Comparison of ENCODE assay signal across 12 cellular contexts in the genomic region with DNA sequence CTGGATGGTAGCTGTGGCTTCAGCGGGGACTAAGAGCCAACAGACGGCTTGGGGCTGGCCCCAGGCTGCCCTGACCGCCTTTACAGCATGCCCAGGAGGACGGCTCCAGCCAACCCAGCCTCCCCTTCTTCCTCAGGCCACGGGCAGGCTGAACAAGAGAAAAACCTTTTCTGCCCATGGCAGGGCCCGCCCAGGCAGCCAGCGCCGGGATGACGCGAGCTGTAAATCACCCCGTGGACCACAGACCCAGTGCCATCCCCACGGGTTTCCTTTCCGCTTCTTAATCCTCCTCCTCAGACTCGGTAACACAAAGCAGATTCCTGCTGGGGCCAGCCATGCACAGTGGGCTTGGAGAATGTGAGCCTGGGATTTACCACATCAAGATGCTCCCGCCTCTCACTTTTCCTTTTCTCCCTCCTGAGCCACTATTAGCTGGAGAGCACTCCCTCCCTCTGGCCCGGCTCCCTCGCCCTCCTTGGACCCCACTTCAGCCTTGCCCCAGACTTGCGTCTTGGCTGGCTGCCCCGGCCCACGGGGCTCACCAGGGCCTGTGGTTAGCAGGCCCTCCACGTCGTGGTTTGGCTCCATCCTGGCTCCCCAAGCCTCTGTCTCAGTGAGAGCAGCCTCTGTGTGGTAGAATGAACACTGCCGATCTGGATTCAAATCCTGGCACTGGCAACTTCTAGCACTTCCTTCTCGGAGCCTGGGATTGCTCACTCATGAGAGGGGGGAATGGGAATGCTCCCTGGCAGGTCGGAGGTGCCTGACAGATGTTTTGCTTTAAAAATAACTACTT. TPM values are rescaled to one million over a fixed set of nuclear protein-coding genes. Genes with fewer than 3 reads are reported as not detected.
DNase-seq lines count a peak whose midpoint lies in the region; ATAC-seq and TF ChIP-seq lines count a peak whose summit lies in the region.
"Had no signal": no experiment of that assay in that cellular context is flagged by ENCODE, and none has a peak within 500 bp of the region (broad histone marks: within the 10 kb centered on the region; RNA-seq: fewer than 3 reads in every experiment).

No MANE protein-coding gene starts in this region.

- CTCF ChIA-PET in activated CD4-positive, alpha-beta memory T cell treated with anti-CD3 and anti-CD28 coated beads for 36 hours (lab: Charles Lee), result interaction anchor here (1.1 to 1.4 kb wide), 2 partner anchors 29 to 57 kb away, joined by 3 to 4 read pairs; no protein-coding TSS in a partner anchor
- CTCF ChIA-PET in activated CD4-positive, alpha-beta memory T cell treated with anti-CD3 and anti-CD28 coated beads, Interleukin-2, amount 10 ng/mL, durations not matched to agents 7 days and 5 days (lab: Charles Lee), result no interaction called here

- POLR2A ChIA-PET in activated CD4-positive, alpha-beta memory T cell treated with anti-CD3 and anti-CD28 coated beads for 36 hours (lab: Charles Lee), result no interaction called here
- POLR2A ChIA-PET in activated CD4-positive, alpha-beta memory T cell treated with anti-CD3 and anti-CD28 coated beads, Interleukin-2, amount 10 ng/mL, durations not matched to agents 7 days and 5 days (lab: Charles Lee), result interaction anchor here (1.4 kb wide), 2 partner anchors 9 to 22 kb away, joined by 3 to 4 read pairs; no protein-coding TSS in a partner anchor

- TF ChIP-seq CTCF in left lung (IDR thresholded peaks at IDR 0.05) (no peak), upper lobe of left lung (IDR thresholded peaks at IDR 0.05) (no peak), osteocyte (IDR thresholded peaks at IDR 0.05) (no peak)

- TF ChIP-seq POLR2A in upper lobe of left lung (IDR thresholded peaks at IDR 0.05), result no peak

- TF ChIP-seq EP300 in upper lobe of left lung (IDR thresholded peaks at IDR 0.05), result no peak

- ATAC-seq in left lung (peak; percentile 73), upper lobe of left lung (ENCODE audit: low FRiP score in 2 of 2) (peak; percentile 27 to 65), HG03571 (IDR thresholded peaks at IDR 0.05; ENCODE audit: unreplicated experiment) (no peak)
- ATAC-seq: HCT116, Panc1 had no signal

- H3K27me3 ChIP-seq in left lung, result no peaks in the 10 kb centered on the region
- H3K27me3 ChIP-seq in upper lobe of left lung, result no peaks in the 10 kb centered on the region

- H3K9me3 Mint-ChIP-seq in activated CD4-positive, alpha-beta memory T cell treated with anti-CD3 and anti-CD28 coated beads for 36 hours, result no peaks in the 10 kb centered on the region
- H3K9me3 Mint-ChIP-seq in activated CD4-positive, alpha-beta memory T cell treated with anti-CD3 and anti-CD28 coated beads, Interleukin-2, amount 10 ng/mL, durations not matched to agents 7 days and 5 days, result no peaks in the 10 kb centered on the region
- H3K9me3 Mint-ChIP-seq in osteocyte (ENCODE audit: unreplicated experiment), result no peaks in the 10 kb centered on the region
- H3K9me3 Mint-ChIP-seq: CD4-positive, alpha-beta memory T cell had no signal

- H3K27ac ChIP-seq in left lung (no peak overlapping the region), upper lobe of left lung (peak overlapping the region; percentile 27 to 72 (median 46))
- H3K27ac ChIP-seq: parathyroid adenoma had no signal

- WGBS in upper lobe of left lung, 2 donors, result 53 to 64% methylated on average over 19 to 25 of the region's 25 CpGs

- H3K27me3 Mint-ChIP-seq in activated CD4-positive, alpha-beta memory T cell treated with anti-CD3 and anti-CD28 coated beads for 36 hours, result peaks cover 4% of the 10 kb centered on the region
- H3K27me3 Mint-ChIP-seq in activated CD4-positive, alpha-beta memory T cell treated with anti-CD3 and anti-CD28 coated beads, Interleukin-2, amount 10 ng/mL, durations not matched to agents 7 days and 5 days, result peaks cover 11% of the 10 kb centered on the region
- peaks cover 12% of the 10 kb centered on the region for H3K27me3 Mint-ChIP-seq in osteocyte (ENCODE audit: unreplicated experiment)

- intact Hi-C loops in activated CD4-positive, alpha-beta memory T cell treated with anti-CD3 and anti-CD28 coated beads for 36 hours (cut with micrococcal nuclease), result no loop called here
- intact Hi-C loops in left lung (cut with DNase I), result no loop called here

- H3K36me3 ChIP-seq in left lung (peaks cover 0 to 19% of the 10 kb centered on the region in 2 donors), upper lobe of left lung (peaks cover 6 to 98% (median 42%) of the 10 kb centered on the region in 4 donors)

- H3K4me1 ChIP-seq in left lung (peaks cover 13 to 25% of the 10 kb centered on the region in 2 donors), upper lobe of left lung (peaks cover 17 to 36% (median 28%) of the 10 kb centered on the region in 4 donors)
- H3K4me1 ChIP-seq: parathyroid adenoma had no signal

- no peaks in the 10 kb centered on the region for H3K9me3 ChIP-seq in left lung
- no peaks in the 10 kb centered on the region for H3K9me3 ChIP-seq in upper lobe of left lung

- H3K4me1 Mint-ChIP-seq in activated CD4-positive, alpha-beta memory T cell treated with anti-CD3 and anti-CD28 coated beads for 36 hours (ENCODE audit: low read depth), result no peaks in the 10 kb centered on the region
- no peaks in the 10 kb centered on the region for H3K4me1 Mint-ChIP-seq in activated CD4-positive, alpha-beta memory T cell treated with anti-CD3 and anti-CD28 coated beads, Interleukin-2, amount 10 ng/mL, durations not matched to agents 7 days and 5 days
- peaks cover 8% of the 10 kb centered on the region for H3K4me1 Mint-ChIP-seq in osteocyte (ENCODE audit: unreplicated experiment)

- no peak overlapping the region for H3K4me3 Mint-ChIP-seq in activated CD4-positive, alpha-beta memory T cell treated with anti-CD3 and anti-CD28 coated beads for 36 hours
- H3K4me3 Mint-ChIP-seq in activated CD4-positive, alpha-beta memory T cell treated with anti-CD3 and anti-CD28 coated beads, Interleukin-2, amount 10 ng/mL, durations not matched to agents 7 days and 5 days, result no peak overlapping the region
- no peak overlapping the region for H3K4me3 Mint-ChIP-seq in osteocyte (ENCODE audit: unreplicated experiment)

- H3K27ac Mint-ChIP-seq in activated CD4-positive, alpha-beta memory T cell treated with anti-CD3 and anti-CD28 coated beads for 36 hours, result no peak overlapping the region
- H3K27ac Mint-ChIP-seq in activated CD4-positive, alpha-beta memory T cell treated with anti-CD3 and anti-CD28 coated beads, Interleukin-2, amount 10 ng/mL, durations not matched to agents 7 days and 5 days, result no peak overlapping the region
- no peak overlapping the region for H3K27ac Mint-ChIP-seq in osteocyte (ENCODE audit: unreplicated experiment)

- peak; percentile 18 for DNase-seq in activated CD4-positive, alpha-beta memory T cell treated with anti-CD3 and anti-CD28 coated beads for 36 hours
- no peak for DNase-seq in activated CD4-positive, alpha-beta memory T cell treated with anti-CD3 and anti-CD28 coated beads, Interleukin-2, amount 10 ng/mL, durations not matched to agents 7 days and 5 days
- DNase-seq in anterior cingulate cortex (lab: John Stamatoyannopoulos, UW) (peak in 52 of 58 donors; percentile 24 to 92 (median 70)), left lung (peak in 1 of 2 donors; percentile 81), upper lobe of left lung (peak; percentile 52 to 89), osteocyte (ENCODE audit: extremely low spot score, unreplicated experiment) (no peak), DMS114 treated with DMSO at 0.1 percent for 48 hours (lab: John Stamatoyannopoulos, UW; ENCODE audit: unreplicated experiment) (no peak)
- DNase-seq: CD4-positive, alpha-beta memory T cell had no signal

- H3K4me3 ChIP-seq in left lung, result no peak overlapping the region
- H3K4me3 ChIP-seq in upper lobe of left lung, result no peak overlapping the region

- H3K36me3 Mint-ChIP-seq in activated CD4-positive, alpha-beta memory T cell treated with anti-CD3 and anti-CD28 coated beads for 36 hours, result no peaks in the 10 kb centered on the region
- no peaks in the 10 kb centered on the region for H3K36me3 Mint-ChIP-seq in activated CD4-positive, alpha-beta memory T cell treated with anti-CD3 and anti-CD28 coated beads, Interleukin-2, amount 10 ng/mL, durations not matched to agents 7 days and 5 days (ENCODE audit: low read depth)
- peaks cover 11% of the 10 kb centered on the region for H3K36me3 Mint-ChIP-seq in osteocyte (ENCODE audit: unreplicated experiment)
- H3K36me3 Mint-ChIP-seq: CD4-positive, alpha-beta memory T cell had no signal

RNA-seq across cellular contexts. Expression of a gene that starts 31.4 kb away (rescaled TPM):
- total RNA-seq in activated CD4-positive, alpha-beta memory T cell treated with anti-CD3 and anti-CD28 coated beads for 36 hours, result not detected
- total RNA-seq in activated CD4-positive, alpha-beta memory T cell treated with anti-CD3 and anti-CD28 coated beads, Interleukin-2, amount 10 ng/mL, durations not matched to agents 7 days and 5 days, result under 1 TPM; 0.55 to 0.78 TPM
- total RNA-seq in left lung (10 to 100 TPM; 24.7 to 27.1 TPM), upper lobe of left lung (100 to 1,000 TPM in 2 of 6 donors, 10 to 100 TPM in 4; 60.2 to 121 (median 85.1) TPM), osteocyte (5.9 and 7.1 TPM in 2 replicates)
- total RNA-seq: CD4-positive, alpha-beta memory T cell had no signal

Comparison
In these comparisons a context has a peak if more than half of its experiments do, and no peak if none do; other contexts are left out.
1. DNase-seq: peak in activated CD4-positive, alpha-beta memory T cell treated with anti-CD3 and anti-CD28 coated beads for 36 hours (single experiment), anterior cingulate cortex (52 of 58) and upper lobe of left lung (2 of 2); none in activated CD4-positive, alpha-beta memory T cell treated with anti-CD3 and anti-CD28 coated beads, Interleukin-2, amount 10 ng/mL, durations not matched to agents 7 days and 5 days (single experiment), osteocyte (single experiment) and DMS114 treated with DMSO at 0.1 percent for 48 hours (single experiment).
2. H3K27ac ChIP-seq: peak in upper lobe of left lung (4 of 4); none in left lung (0 of 2).